In the genomic region with DNA sequence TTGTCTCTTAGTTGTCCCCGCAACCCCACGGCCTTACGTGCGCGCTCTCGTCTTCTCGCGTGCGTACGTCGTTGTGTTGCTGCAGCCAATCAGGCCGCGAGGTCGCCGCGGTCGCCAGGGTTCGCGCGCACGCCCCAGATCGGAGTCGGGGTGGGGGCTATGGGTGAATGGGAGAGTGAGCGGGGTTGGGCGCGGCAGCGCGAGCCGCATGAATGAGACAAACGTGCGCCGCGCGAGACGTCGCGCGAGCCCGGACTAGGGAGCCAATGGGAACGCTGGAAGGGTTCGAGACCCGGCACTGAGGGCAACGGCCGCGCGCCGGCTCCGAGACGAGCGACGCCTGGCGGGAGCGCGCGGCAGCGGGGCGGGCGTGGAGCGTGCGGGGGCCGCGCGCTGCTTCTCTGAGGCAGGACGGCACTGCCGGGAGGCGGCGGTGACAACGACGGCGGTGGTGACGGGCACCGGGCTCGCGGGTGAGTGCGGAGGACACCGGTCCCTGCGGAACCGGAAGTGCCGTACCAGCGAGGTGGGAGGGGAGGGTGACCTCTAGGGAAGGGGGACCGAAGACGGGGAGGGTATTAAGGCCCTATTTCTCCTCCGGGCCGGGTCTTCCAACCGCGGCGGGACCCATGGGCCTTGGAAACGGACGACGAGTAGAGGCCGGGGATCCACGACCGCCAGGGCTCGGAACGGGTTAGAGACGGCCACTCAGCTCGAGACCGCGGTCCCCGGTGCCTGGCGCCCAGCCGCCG, we compare ENCODE assay signal across 8 cellular contexts. TPM values are rescaled to one million over a fixed set of nuclear protein-coding genes. Genes with fewer than 3 reads are reported as not detected.
DNase-seq lines count a peak whose midpoint lies in the region; ATAC-seq, FAIRE-seq and TF ChIP-seq lines count a peak whose summit lies in the region.

ZDHHC5 (plus strand) TSS at position 400 of the 752 bp plus-strand sequence. CDS start 4,977 bp downstream, outside the sequence.

- CTCF ChIA-PET in BJ (lab: Yijun Ruan, JAX): interaction anchor here (3.0 kb wide), 1 partner anchor 24 kb away, joined by 8 read pairs; no protein-coding TSS in a partner anchor

- H3K36me3 ChIP-seq in BJ (ENCODE audit: control insufficient read depth, insufficient read depth, low read length): no peaks in the 10 kb centered on the region; the same call in 1 of the 2 replicates
- H3K36me3 ChIP-seq in colonic mucosa: peaks cover 2% of the 10 kb centered on the region

- H3K9ac ChIP-seq in colonic mucosa (ENCODE audit: low read depth in 2 of 2, low read length in 2 of 2): peak within 1 kb of the TSS; percentile 96 to 98

- POLR2A ChIA-PET in BJ (lab: Charles Lee): no interaction called here

- peak; percentile 77 for ATAC-seq in HG03457 (IDR thresholded peaks at IDR 0.05; ENCODE audit: unreplicated experiment)
- peak; percentile 86 for ATAC-seq in left colon

- H3K27ac ChIP-seq in colonic mucosa: peak within 1 kb of the TSS; percentile 99

- H3K27me3 ChIP-seq in BJ (ENCODE audit: control insufficient read depth, insufficient read depth, low read length) (no peaks in the 10 kb centered on the region), colonic mucosa (no peaks in the 10 kb centered on the region)

- no peak for FAIRE-seq in GM19239 (lab: Jason Lieb, UNC)

- DNase-seq in BJ (ENCODE audit: low read depth) (peak; percentile 98), GM19239 (ENCODE audit: insufficient read length, low spot score) (peak; percentile 88), NCI-H526 (lab: John Stamatoyannopoulos, UW) (peak; percentile 99), colonic mucosa (peak; percentile 99), left colon (peak; percentile 99)
- DNase-seq in activated CD4-positive, alpha-beta T cell treated with anti-CD3 and anti-CD28 coated beads for 48 hours: peak; percentile 100
- DNase-seq in stimulated activated CD4-positive, alpha-beta T cell treated with anti-CD3 and anti-CD28 coated beads, Interleukin-1b, Interleukin-23, amount 100 ng/mL, for 48 hours: peak; percentile 100

- no peaks in the 10 kb centered on the region for H3K9me3 ChIP-seq in colonic mucosa

- peaks cover 5% of the 10 kb centered on the region for H3K4me1 ChIP-seq in colonic mucosa

- H3K4me3 ChIP-seq in BJ (ENCODE audit: low read depth, low read length): peak within 1 kb of the TSS; percentile 83
- peak within 1 kb of the TSS; percentile 97 for H3K4me3 ChIP-seq in colonic mucosa

- intact Hi-C loops in colonic mucosa (cut with DNase I): no loop called here
- intact Hi-C loops in left colon (cut with DNase I, micrococcal nuclease): no loop called here

- TF ChIP-seq CTCF in BJ (IDR thresholded peaks at IDR 0.05; ENCODE audit: insufficient read depth, low read depth, low read length) (peak; percentile 22; the same call in 1 of the 2 replicates), colonic mucosa (IDR thresholded peaks at IDR 0.05) (peak; percentile 48)

RNA-seq across cellular contexts. Expression of gene ZDHHC5, which starts in this region (rescaled TPM):
- polyA plus RNA-seq in BJ (2011; rRNA removed): 61.4 and 76.7 TPM in 2 replicates
- polyA minus RNA-seq in BJ (2011; rRNA and poly(A)+ RNA removed): 69.2 and 80.3 TPM in 2 replicates
- 10 to 100 TPM; 80.2 to 82.1 TPM for total RNA-seq in colonic mucosa
- 10 to 100 TPM; 74.4 to 90.6 TPM for total RNA-seq in left colon

Comparison
In these comparisons a context has a peak if more than half of its experiments do, and no peak if none do; other contexts are left out.
1. Peak in every context shown above with its lines: DNase-seq, ATAC-seq, H3K4me3 ChIP-seq and H3K27ac ChIP-seq.